Comparison of ENCODE assay signal across 3 cellular contexts in genomic region chr2:151359768-151360167, GRCh38.
TF ChIP-seq lines count a peak whose summit lies in the region.

No MANE protein-coding gene starts in this region.

TF ChIP-seq in HepG2, 621 proteins besides CTCF, POLR2A, EP300 and RAD21:
- peak; percentile 71 to 82 for TF ChIP-seq MAFK (conservative IDR thresholded peaks at IDR 0.05 in 1 of 2, IDR thresholded peaks at IDR 0.05 in 1 of 2; ENCODE audit: low read length in 2 of 2)
- no peak for TF ChIP-seq AKNA (CRISPR knock-in tag; IDR thresholded peaks at IDR 0.05; ENCODE audit: borderline replicate concordance)
- peak; percentile 69; the same call in 1 of the 2 replicates for TF ChIP-seq MAFF (IDR thresholded peaks at IDR 0.05; ENCODE audit: low read depth, low read length)

TF ChIP-seq in IMR-90, 13 proteins besides CTCF, POLR2A, EP300 and RAD21:
- no peak for TF ChIP-seq MXI1 (IDR thresholded peaks at IDR 0.05; ENCODE audit: borderline replicate concordance, low read depth, low read length)
- TF ChIP-seq CEBPB (IDR thresholded peaks at IDR 0.05; ENCODE audit: low read depth, low read length) = no peak
- TF ChIP-seq RCOR1 (IDR thresholded peaks at IDR 0.05; ENCODE audit: insufficient replicate concordance, low read length) = no peak
- TF ChIP-seq ELK1 (IDR thresholded peaks at IDR 0.05; ENCODE audit: borderline replicate concordance, low read depth, low read length) = no peak
- TF ChIP-seq SMC3 (IDR thresholded peaks at IDR 0.05; ENCODE audit: low read depth, low read length) = no peak
- TF ChIP-seq NFE2L2 (IDR thresholded peaks at IDR 0.05; ENCODE audit: low read depth, low read length) = no peak
- no peak for TF ChIP-seq MAZ (IDR thresholded peaks at IDR 0.05; ENCODE audit: borderline replicate concordance, low read depth, low read length)
- peak; percentile 70 for TF ChIP-seq MAFK (IDR thresholded peaks at IDR 0.05; ENCODE audit: low read depth, low read length)

TF ChIP-seq in K562, 482 proteins besides CTCF, POLR2A, EP300 and RAD21:
- TF ChIP-seq, protein P1, sequence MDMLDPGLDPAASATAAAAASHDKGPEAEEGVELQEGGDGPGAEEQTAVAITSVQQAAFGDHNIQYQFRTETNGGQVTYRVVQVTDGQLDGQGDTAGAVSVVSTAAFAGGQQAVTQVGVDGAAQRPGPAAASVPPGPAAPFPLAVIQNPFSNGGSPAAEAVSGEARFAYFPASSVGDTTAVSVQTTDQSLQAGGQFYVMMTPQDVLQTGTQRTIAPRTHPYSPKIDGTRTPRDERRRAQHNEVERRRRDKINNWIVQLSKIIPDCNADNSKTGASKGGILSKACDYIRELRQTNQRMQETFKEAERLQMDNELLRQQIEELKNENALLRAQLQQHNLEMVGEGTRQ (CRISPR knock-in tag; IDR thresholded peaks at IDR 0.05) = no peak
- TF ChIP-seq FOXP4 (CRISPR knock-in tag; IDR thresholded peaks at IDR 0.05; ENCODE audit: borderline replicate concordance) = no peak
- TF ChIP-seq, protein P2, sequence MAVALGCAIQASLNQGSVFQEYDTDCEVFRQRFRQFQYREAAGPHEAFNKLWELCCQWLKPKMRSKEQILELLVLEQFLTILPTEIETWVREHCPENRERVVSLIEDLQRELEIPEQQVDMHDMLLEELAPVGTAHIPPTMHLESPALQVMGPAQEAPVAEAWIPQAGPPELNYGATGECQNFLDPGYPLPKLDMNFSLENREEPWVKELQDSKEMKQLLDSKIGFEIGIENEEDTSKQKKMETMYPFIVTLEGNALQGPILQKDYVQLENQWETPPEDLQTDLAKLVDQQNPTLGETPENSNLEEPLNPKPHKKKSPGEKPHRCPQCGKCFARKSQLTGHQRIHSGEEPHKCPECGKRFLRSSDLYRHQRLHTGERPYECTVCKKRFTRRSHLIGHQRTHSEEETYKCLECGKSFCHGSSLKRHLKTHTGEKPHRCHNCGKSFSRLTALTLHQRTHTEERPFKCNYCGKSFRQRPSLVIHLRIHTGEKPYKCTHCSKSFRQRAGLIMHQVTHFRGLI (CRISPR knock-in tag; IDR thresholded peaks at IDR 0.05) = no peak
- peak; percentile 6; the same call in 1 of the 2 replicates for TF ChIP-seq MAFK (IDR thresholded peaks at IDR 0.05; ENCODE audit: low read length)
- no peak for TF ChIP-seq ZNF695 (CRISPR knock-in tag; IDR thresholded peaks at IDR 0.05)
- TF ChIP-seq CREBBP (IDR thresholded peaks at IDR 0.05; ENCODE audit: low read depth, low read length) = no peak
- TF ChIP-seq HDGF (IDR thresholded peaks at IDR 0.05) = no peak
- TF ChIP-seq BMI1 (IDR thresholded peaks at IDR 0.05; ENCODE audit: low read length) = no peak
- TF ChIP-seq SP2 (IDR thresholded peaks at IDR 0.05; ENCODE audit: extremely low read depth, low read depth, low read length, poor library complexity, severe bottlenecking) = no peak
- peak; percentile 28; the same call in 1 of the 2 replicates for TF ChIP-seq C11orf30 (IDR thresholded peaks at IDR 0.05; ENCODE audit: low read depth)
- TF ChIP-seq SMAD1 (IDR thresholded peaks at IDR 0.05; ENCODE audit: low read depth, low read length, partially characterized antibody) = no peak
- peak; percentile 70 for TF ChIP-seq ZNF316 (IDR thresholded peaks at IDR 0.05)
- TF ChIP-seq MAFF (IDR thresholded peaks at IDR 0.05; ENCODE audit: low read length) = peak; percentile 15; the same call in 1 of the 2 replicates
- TF ChIP-seq MIER1 (IDR thresholded peaks at IDR 0.05; ENCODE audit: low read depth) = no peak
